1 cellular context compared by ENCODE assay signal in genomic region chr1:2184531-2184930, GRCh38.
TF ChIP-seq lines count a peak whose summit lies in the region.

No MANE protein-coding gene starts in this region.

TF ChIP-seq in H1, 55 proteins besides CTCF, POLR2A, EP300 and RAD21:
- TF ChIP-seq EGR1 (IDR thresholded peaks at IDR 0.05; ENCODE audit: borderline replicate concordance, low read depth, low read length) (no peak), ATF2 (IDR thresholded peaks at IDR 0.05; ENCODE audit: low read length) (no peak), KDM1A (IDR thresholded peaks at IDR 0.05; ENCODE audit: borderline replicate concordance, low read length) (no peak), TEAD4 (IDR thresholded peaks at IDR 0.05; ENCODE audit: low read depth, low read length) (no peak)
